Comparison of ENCODE assay signal across 15 cellular contexts in the genomic region with DNA sequence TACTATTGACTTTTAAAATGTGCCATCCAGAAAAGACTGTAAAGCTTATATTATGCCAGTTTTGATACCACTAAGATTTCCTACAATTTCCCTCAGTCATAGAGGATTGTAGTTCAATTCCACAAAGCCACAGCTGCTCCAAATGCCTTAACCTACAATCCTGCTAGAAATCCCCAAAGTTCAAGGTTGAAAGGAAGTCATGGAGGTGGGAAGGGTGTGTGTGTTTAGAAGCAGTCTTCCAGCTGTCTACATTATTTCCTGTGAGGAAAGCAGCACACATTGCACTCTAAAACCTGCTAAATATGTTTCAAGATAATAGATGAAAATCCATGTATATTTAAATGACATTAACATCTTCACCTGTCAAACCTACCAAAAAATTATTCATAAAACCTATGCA. TPM values are rescaled to one million over a fixed set of nuclear protein-coding genes. Genes with fewer than 3 reads are reported as not detected.
DNase-seq lines count a peak whose midpoint lies in the region; ATAC-seq, FAIRE-seq and TF ChIP-seq lines count a peak whose summit lies in the region.
"Had no signal": no experiment of that assay in that cellular context is flagged by ENCODE, and none has a peak within 500 bp of the region (broad histone marks: within the 10 kb centered on the region; RNA-seq: fewer than 3 reads in every experiment).

No MANE protein-coding gene starts in this region.

- POLR2A ChIA-PET in A549 (lab: Yijun Ruan, JAX), result no interaction called here
- POLR2A ChIA-PET in endothelial cell of umbilical vein (lab: Charles Lee), result no interaction called here

- H3K79me2 ChIP-seq in endothelial cell of umbilical vein (ENCODE audit: control insufficient read depth, insufficient read depth, low read length), result no peaks in the 10 kb centered on the region
- no peaks in the 10 kb centered on the region for H3K79me2 ChIP-seq in trophoblast cell (ENCODE audit: control insufficient read depth, insufficient read depth, low read length, poor library complexity)

- H3K36me3 ChIP-seq in SJCRH30, result no peaks in the 10 kb centered on the region
- H3K36me3 ChIP-seq in endothelial cell of umbilical vein (ENCODE audit: control insufficient read depth in 2 of 2, extremely low read depth in 1 of 2, insufficient read depth in 2 of 2, low read length in 2 of 2), result no peaks in the 10 kb centered on the region
- no peaks in the 10 kb centered on the region for H3K36me3 ChIP-seq in trophoblast cell (ENCODE audit: control insufficient read depth in 1 of 2, insufficient read depth in 2 of 2, low read length in 2 of 2)

- no peak overlapping the region for H3K14ac ChIP-seq in trophoblast cell (ENCODE audit: low read length)

- TF ChIP-seq RAD21 in A549 (conservative IDR thresholded peaks at IDR 0.05 in 1 of 2, IDR thresholded peaks at IDR 0.05 in 1 of 2), result no peak

- H3K4ac ChIP-seq in trophoblast cell (ENCODE audit: low read depth, low read length), result no peak overlapping the region

- TF ChIP-seq POLR2A in A549 (IDR thresholded peaks at IDR 0.05; ENCODE audit: low read length) (no peak), endothelial cell of umbilical vein (IDR thresholded peaks at IDR 0.05; ENCODE audit: low read depth, low read length) (no peak)

- FAIRE-seq in A549 (lab: Jason Lieb, UNC) (no peak), endothelial cell of umbilical vein (lab: Jason Lieb, UNC) (peak; percentile 72)
- FAIRE-seq: A204.1 had no signal

- H3K23ac ChIP-seq in trophoblast cell (ENCODE audit: low read length), result no peak overlapping the region

- no TSS peak for BruUV-seq in endothelial cell of umbilical vein (replicated peaks; lab: Mats Ljungman, UMichigan)

- H3K9ac ChIP-seq in endothelial cell of umbilical vein (replicated peaks; ENCODE audit: extremely low read depth, insufficient read depth, low read length) (no peak overlapping the region), trophoblast cell (ENCODE audit: low read length) (no peak overlapping the region)

- no peaks in the 10 kb centered on the region for H3K79me1 ChIP-seq in trophoblast cell (ENCODE audit: low read length)

- no peak overlapping the region for H4K91ac ChIP-seq in trophoblast cell (ENCODE audit: low read depth, low read length)

- ATAC-seq in A549, result no peak
- no peak for ATAC-seq in HG03039 (IDR thresholded peaks at IDR 0.05; ENCODE audit: unreplicated experiment)
- ATAC-seq: CD8-positive, alpha-beta T cell had no signal

- TF ChIP-seq CTCF in A549 (IDR thresholded peaks at IDR 0.05) (no peak), endothelial cell of umbilical vein (IDR thresholded peaks at IDR 0.05; ENCODE audit: extremely low read depth in 1 of 2, insufficient read depth in 1 of 2, low read depth in 1 of 2, low read length in 2 of 2) (no peak)

- H3K4me3 ChIP-seq in A549, result no peak overlapping the region
- no peak overlapping the region for H3K4me3 ChIP-seq in SJCRH30
- no peak overlapping the region for H3K4me3 ChIP-seq in endothelial cell of umbilical vein (replicated peaks in 1 of 3; ENCODE audit: insufficient read depth in 1 of 3, low read depth in 1 of 3, low read length in 3 of 3)
- H3K4me3 ChIP-seq in trophoblast cell (ENCODE audit: low read depth, low read length), result no peak overlapping the region

- H4K20me1 ChIP-seq in endothelial cell of umbilical vein (replicated peaks; ENCODE audit: control insufficient read depth, extremely low read depth, insufficient read depth, low read length), result no peaks in the 10 kb centered on the region

- H3K9me3 ChIP-seq in A549, result no peaks in the 10 kb centered on the region
- H3K9me3 ChIP-seq in SJCRH30 (replicated peaks), result no peaks in the 10 kb centered on the region
- no peaks in the 10 kb centered on the region for H3K9me3 ChIP-seq in endothelial cell of umbilical vein (replicated peaks; ENCODE audit: control insufficient read depth, insufficient read depth, low read length)
- no peaks in the 10 kb centered on the region for H3K9me3 ChIP-seq in trophoblast cell (ENCODE audit: insufficient read depth, low read depth, low read length)

- H2BK12ac ChIP-seq in trophoblast cell (ENCODE audit: low read length), result no peak overlapping the region

- no peaks in the 10 kb centered on the region for H3K9me1 ChIP-seq in endothelial cell of umbilical vein (replicated peaks; ENCODE audit: control insufficient read depth, extremely low read depth, insufficient read depth, low read length)

- CTCF ChIA-PET in A549 (lab: Yijun Ruan, JAX) (no interaction called here), endothelial cell of umbilical vein (lab: Charles Lee) (interaction anchor here (1.8 to 2.1 kb wide), 2 partner anchors 11 to 13 kb away, joined by 5 to 16 read pairs; no protein-coding TSS in a partner anchor)

- H2AFZ ChIP-seq in endothelial cell of umbilical vein (ENCODE audit: low read depth, low read length) (no peak overlapping the region), trophoblast cell (ENCODE audit: insufficient read depth, low read length, poor library complexity) (no peak overlapping the region)

- H2BK120ac ChIP-seq in trophoblast cell (ENCODE audit: insufficient read depth, low read length, poor library complexity), result no peak overlapping the region

- intact Hi-C loops in endothelial cell of umbilical vein (cut with micrococcal nuclease), result no loop called here

- no peak for DNase-seq in A549 (ENCODE audit: low read depth in 1 of 2, low spot score in 1 of 2)
- DNase-seq in SJCRH30, result peak in 1 of 2 experiments; percentile 54
- peak; percentile 7 for DNase-seq in endothelial cell of umbilical vein (ENCODE audit: low read depth, low spot score)
- DNase-seq in trophoblast cell, result no peak
- DNase-seq in cerebellar cortex (ENCODE audit: low spot score), result no peak
- DNase-seq in GF-D8 (lab: John Stamatoyannopoulos, UW), result no peak
- DNase-seq: CD8-positive, alpha-beta T cell; COR-L47; DND-41; GDM1; HCEC 1CT had no signal

- dilution Hi-C loops in endothelial cell of umbilical vein (cut with MboI; ENCODE audit: extremely low pct_ligation_motif_present, low sequenced_read_pairs), result no loop called here

- H4K8ac ChIP-seq in trophoblast cell (ENCODE audit: low read depth, low read length), result no peak overlapping the region

- no peak overlapping the region for H2BK5ac ChIP-seq in trophoblast cell (ENCODE audit: low read depth, low read length, poor library complexity)

- H3K27me3 ChIP-seq in SJCRH30 (no peaks in the 10 kb centered on the region), endothelial cell of umbilical vein (ENCODE audit: control insufficient read depth in 2 of 2, insufficient read depth in 2 of 2, low read length in 2 of 2) (no peaks in the 10 kb centered on the region), trophoblast cell (ENCODE audit: insufficient read depth, low read length) (no peaks in the 10 kb centered on the region)

- no peak overlapping the region for H4K12ac ChIP-seq in trophoblast cell (ENCODE audit: low read depth, low read length)

- H3K27ac ChIP-seq in A549, result no peak overlapping the region
- H3K27ac ChIP-seq in SJCRH30, result peak overlapping the region; percentile 19; the same call in 1 of the 2 replicates
- H3K27ac ChIP-seq in endothelial cell of umbilical vein (ENCODE audit: insufficient read depth, low read depth, low read length), result no peak overlapping the region
- no peak overlapping the region for H3K27ac ChIP-seq in trophoblast cell (ENCODE audit: low read depth, low read length)
- H3K27ac ChIP-seq: HL-60 had no signal

- H3K4me2 ChIP-seq in A549, result peak overlapping the region; percentile 22; the same call in 1 of the 3 replicates
- no peak overlapping the region for H3K4me2 ChIP-seq in endothelial cell of umbilical vein (ENCODE audit: insufficient read depth, low read length)
- peak overlapping the region; percentile 2 for H3K4me2 ChIP-seq in trophoblast cell (ENCODE audit: low read length)

- H3K18ac ChIP-seq in trophoblast cell (ENCODE audit: low read length), result no peak overlapping the region

- no peak overlapping the region for H2AK5ac ChIP-seq in trophoblast cell (ENCODE audit: low read length)

- H3K4me1 ChIP-seq in A549, result peaks cover 8% of the 10 kb centered on the region; the same call in 2 of the 3 replicates
- peaks cover 22% of the 10 kb centered on the region for H3K4me1 ChIP-seq in SJCRH30
- peaks cover 16% of the 10 kb centered on the region for H3K4me1 ChIP-seq in endothelial cell of umbilical vein (ENCODE audit: control insufficient read depth, extremely low read depth, insufficient read depth, low read length)
- peaks cover 0 to 5% of the 10 kb centered on the region in 2 experiments for H3K4me1 ChIP-seq in trophoblast cell (ENCODE audit: control insufficient read depth in 1 of 2, insufficient read depth in 2 of 2, low read length in 2 of 2)

- TF ChIP-seq EP300 in A549 (IDR thresholded peaks at IDR 0.05), result no peak

TF ChIP-seq in A549, 52 proteins besides CTCF, POLR2A, EP300 and RAD21 (continues in another document):
- TF ChIP-seq RCOR1 (IDR thresholded peaks at IDR 0.05; ENCODE audit: low read depth, low read length) (no peak), POLR2AphosphoS2 (conservative IDR thresholded peaks at IDR 0.05; ENCODE audit: low read length) (no peak), NFE2L2 (conservative IDR thresholded peaks at IDR 0.05; ENCODE audit: low read length) (no peak)

TF ChIP-seq in endothelial cell of umbilical vein, 7 proteins besides CTCF, POLR2A, EP300 and RAD21 (continues in another document):
- no peak for TF ChIP-seq JUN (IDR thresholded peaks at IDR 0.05; ENCODE audit: borderline replicate concordance, insufficient read depth, insufficient read length, low read depth)
- no peak for TF ChIP-seq EZH2 (IDR thresholded peaks at IDR 0.05; ENCODE audit: borderline replicate concordance, low read depth, low read length, severe bottlenecking)
- no peak for TF ChIP-seq GATA2 (IDR thresholded peaks at IDR 0.05; ENCODE audit: insufficient read depth, insufficient read length, low read depth, low read length)

RNA-seq across cellular contexts. Expression of a gene that starts 11.8 kb away (rescaled TPM):
- 4.4 and 5.1 TPM in 2 replicates for polyA plus RNA-seq in A549 (2011; rRNA removed)
- polyA plus RNA-seq in A549 (2012; cell fraction: cytosol; rRNA removed), result 0.67 and 0.87 TPM in 2 replicates
- polyA plus RNA-seq in A549 (2012; cell fraction: nucleus; rRNA removed), result 0.65 and 1.3 TPM in 2 replicates
- polyA plus RNA-seq in A549 (2017; fragmentation: RNase III; extraction: RNeasy Plus Mini Kit Qiagen cat#74134 plus additional on column Dnase treatment), result 1.3 to 1.8 TPM (median 1.7 TPM) in 3 replicates
- 5.5 and 6.1 TPM in 2 replicates for polyA minus RNA-seq in A549 (2011; rRNA and poly(A)+ RNA removed)
- 1.7 TPM in 2 replicates for total RNA-seq in SJCRH30 (2014; rRNA removed; shearing (Covaris generic))
- total RNA-seq in endothelial cell of umbilical vein, result 17.9 and 18.0 TPM in 2 replicates
- polyA plus RNA-seq in endothelial cell of umbilical vein, result 4.2 and 6.0 TPM in 2 replicates
- 3.9 and 4.4 TPM in 2 replicates for polyA plus RNA-seq in endothelial cell of umbilical vein (2011; cell fraction: cytosol; rRNA removed)
- polyA plus RNA-seq in endothelial cell of umbilical vein (2011; cell fraction: nucleus; rRNA removed), result 13.6 and 13.7 TPM in 2 replicates
- 7.8 and 10.2 TPM in 2 replicates for polyA plus RNA-seq in endothelial cell of umbilical vein (2012)
- polyA minus RNA-seq in endothelial cell of umbilical vein, result 12.5 and 21.7 TPM in 2 replicates
- polyA minus RNA-seq in endothelial cell of umbilical vein (2011; cell fraction: cytosol; rRNA and poly(A)+ RNA removed), result 3.9 TPM
- polyA minus RNA-seq in endothelial cell of umbilical vein (2011; cell fraction: nucleus; rRNA and poly(A)+ RNA removed), result 50.6 and 62.4 TPM in 2 replicates
- polyA plus RNA-seq in trophoblast cell (2013), result 5.7 and 6.6 TPM in 2 replicates
- polyA plus RNA-seq: AG04450 had no signal
